8 cellular contexts compared by ENCODE assay signal in the genomic region with DNA sequence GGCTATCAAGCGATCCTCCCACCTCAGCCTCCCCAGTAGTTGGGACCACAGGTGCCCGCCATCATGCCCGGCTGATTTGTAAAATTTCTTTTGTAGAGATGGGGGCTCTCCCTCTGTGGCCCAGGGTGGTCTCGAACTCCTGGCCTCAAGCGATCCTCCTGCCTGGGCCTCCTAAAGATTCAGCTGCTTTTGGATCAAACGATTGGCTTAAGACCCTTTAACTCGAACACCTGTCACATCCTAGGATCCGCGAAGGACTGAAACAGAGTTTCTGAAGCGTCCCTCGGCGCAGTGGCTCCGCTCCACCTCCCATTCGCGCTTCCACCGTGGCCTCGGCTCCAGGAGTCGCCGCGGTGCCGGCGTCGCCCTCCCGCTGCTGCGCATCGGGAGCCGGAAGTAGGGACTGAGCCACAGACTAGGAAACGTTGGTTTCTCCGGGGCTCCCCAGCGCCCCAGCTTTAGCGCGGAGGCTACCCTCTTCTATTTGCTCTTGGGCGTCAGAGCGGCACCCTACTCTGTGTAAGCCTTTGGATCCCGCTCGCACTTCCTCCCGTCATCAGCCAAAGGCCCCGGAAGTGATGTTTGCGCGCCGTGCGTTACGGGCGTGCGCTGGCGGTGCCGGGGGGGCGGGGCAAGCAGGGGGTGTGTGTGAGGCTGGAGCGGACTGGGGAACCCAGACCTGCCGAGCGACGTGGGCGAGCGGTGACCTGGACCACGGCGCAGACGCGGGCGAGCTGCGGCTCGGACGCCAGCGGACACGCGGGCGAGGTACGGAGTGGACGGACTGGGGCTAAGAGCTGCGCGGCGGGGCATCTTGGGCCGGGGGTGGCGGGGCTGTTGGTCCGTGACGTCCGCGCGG. TPM values are rescaled to one million over a fixed set of nuclear protein-coding genes. Genes with fewer than 3 reads are reported as not detected.
DNase-seq lines count a peak whose midpoint lies in the region; ATAC-seq and TF ChIP-seq lines count a peak whose summit lies in the region.

No MANE protein-coding gene starts in this region.

- H3F3A ChIP-seq in SK-N-SH (replicated peaks; ENCODE audit: insufficient read depth) = peaks cover 16% of the 10 kb centered on the region

- no peaks in the 10 kb centered on the region for H4K20me1 ChIP-seq in SK-N-SH (ENCODE audit: insufficient read depth)

- POLR2A ChIA-PET in GM10248 (lab: Yijun Ruan, JAX) (interaction anchor here (0.5 to 2.5 kb wide), 4 partner anchors 20 to 632 kb away, joined by 3 to 16 read pairs (median 4); a partner anchor contains a TSS), SK-N-SH (lab: Yijun Ruan, JAX) (interaction anchor here (0.5 to 1.3 kb wide), 5 partner anchors 15 to 59 kb away, joined by 3 to 4 read pairs (median 3); a partner anchor contains a TSS)

- peak overlapping the region; percentile 89 for H3K4me3 Mint-ChIP-seq in activated naive CD8-positive, alpha-beta T cell
- peak overlapping the region; percentile 84 for H3K4me3 Mint-ChIP-seq in osteocyte (ENCODE audit: unreplicated experiment)

- no peaks in the 10 kb centered on the region for H3K36me3 ChIP-seq in SK-N-SH (replicated peaks in 1 of 2; ENCODE audit: control insufficient read depth in 1 of 2, insufficient read depth in 2 of 2, low read length in 1 of 2)
- H3K36me3 ChIP-seq in thymus (ENCODE audit: control insufficient read depth, insufficient read depth) = no peaks in the 10 kb centered on the region

- no peaks in the 10 kb centered on the region for H3K36me3 Mint-ChIP-seq in activated naive CD8-positive, alpha-beta T cell
- peaks cover 2% of the 10 kb centered on the region for H3K36me3 Mint-ChIP-seq in osteocyte (ENCODE audit: unreplicated experiment)

- peaks cover 30% of the 10 kb centered on the region for H3K4me1 Mint-ChIP-seq in activated naive CD8-positive, alpha-beta T cell (ENCODE audit: low read depth)
- peaks cover 22% of the 10 kb centered on the region for H3K4me1 Mint-ChIP-seq in osteocyte (ENCODE audit: unreplicated experiment)

- H3K27me3 Mint-ChIP-seq in activated naive CD8-positive, alpha-beta T cell = no peaks in the 10 kb centered on the region
- H3K27me3 Mint-ChIP-seq in osteocyte (ENCODE audit: unreplicated experiment) = no peaks in the 10 kb centered on the region

- peaks cover 0 to 5% of the 10 kb centered on the region in 2 experiments; a peak in 1 of 4 replicates for H3K4me1 ChIP-seq in SK-N-SH (ENCODE audit: control insufficient read depth in 1 of 2, insufficient read depth in 2 of 2, low read depth in 1 of 2, low read length in 1 of 2)
- H3K4me1 ChIP-seq in thymus (ENCODE audit: control insufficient read depth, insufficient read depth, low read length) = no peaks in the 10 kb centered on the region

- no peaks in the 10 kb centered on the region for H3K9me2 ChIP-seq in SK-N-SH

- 2% methylated on average over 48 of the region's 78 CpGs for WGBS in SK-N-SH (ENCODE audit: low lambda C conversion rate)
- 3% methylated on average over 78 of the region's 78 CpGs for WGBS in thymus

- peak overlapping the region; percentile 67 to 94 for H3K4me3 ChIP-seq in SK-N-SH (ENCODE audit: low read depth in 2 of 2, low read length in 1 of 2)
- H3K4me3 ChIP-seq in thymus (ENCODE audit: low read length) = peak overlapping the region; percentile 87

- peak overlapping the region; percentile 95 for H3K9ac ChIP-seq in SK-N-SH

- H3K27ac ChIP-seq in SK-N-SH (ENCODE audit: low read depth in 2 of 2, low read length in 1 of 2) (peak overlapping the region; percentile 80 to 93), thymus (ENCODE audit: low read depth) (peak overlapping the region; percentile 99)

- H3K4me2 ChIP-seq in SK-N-SH = peak overlapping the region; percentile 92

- ATAC-seq in HG02610 (IDR thresholded peaks at IDR 0.05; ENCODE audit: unreplicated experiment) = peak; percentile 98

- CTCF ChIA-PET in GM10248 (lab: Yijun Ruan, JAX) (no interaction called here), SK-N-SH (lab: Yijun Ruan, JAX) (interaction anchor here (2.6 kb wide), 1 partner anchor 124 kb away, joined by 7 read pairs; no protein-coding TSS in a partner anchor)

- H3K27ac Mint-ChIP-seq in activated naive CD8-positive, alpha-beta T cell = peak overlapping the region; percentile 85
- peak overlapping the region; percentile 95 for H3K27ac Mint-ChIP-seq in osteocyte (ENCODE audit: unreplicated experiment)

- H3K79me2 ChIP-seq in SK-N-SH (ENCODE audit: insufficient read depth) = peaks cover 65% of the 10 kb centered on the region

- TF ChIP-seq CTCF in GM10248 (IDR thresholded peaks at IDR 0.05; ENCODE audit: control extremely low read depth, extremely low read depth, low read depth, missing control alignments) (no peak), SK-N-SH (IDR thresholded peaks at IDR 0.05) (no peak), osteocyte (IDR thresholded peaks at IDR 0.05) (no peak)

- peak; percentile 97 for DNase-seq in GM10248 (ENCODE audit: extremely low spot score)
- DNase-seq in NCI-H1092 (lab: John Stamatoyannopoulos, UW) = peak; percentile 96
- peak; percentile 100 for DNase-seq in SK-N-SH
- peak; percentile 94 to 99 (median 97) for DNase-seq in head of caudate nucleus
- peak; percentile 96 for DNase-seq in osteocyte (ENCODE audit: extremely low spot score, unreplicated experiment)

- TF ChIP-seq EP300 in SK-N-SH (IDR thresholded peaks at IDR 0.05; ENCODE audit: borderline replicate concordance in 1 of 2, low read depth in 1 of 2, low read length in 1 of 2) = peak in 1 of 2 experiments; percentile 42; a peak in 1 of 4 replicates

- H3K27me3 ChIP-seq in SK-N-SH (ENCODE audit: insufficient read depth) = no peaks in the 10 kb centered on the region
- H3K27me3 ChIP-seq in thymus (ENCODE audit: control insufficient read depth, insufficient read depth) = no peaks in the 10 kb centered on the region

- no peak; the same call in 1 of the 2 replicates for TF ChIP-seq RAD21 in SK-N-SH (IDR thresholded peaks at IDR 0.05; ENCODE audit: low read length)

- no peaks in the 10 kb centered on the region for H3K9me3 ChIP-seq in SK-N-SH
- H3K9me3 ChIP-seq in thymus (ENCODE audit: control insufficient read depth) = no peaks in the 10 kb centered on the region

- no peaks in the 10 kb centered on the region for H3K9me3 Mint-ChIP-seq in activated naive CD8-positive, alpha-beta T cell (ENCODE audit: low read depth)
- H3K9me3 Mint-ChIP-seq in osteocyte (ENCODE audit: unreplicated experiment) = no peaks in the 10 kb centered on the region

- intact Hi-C loops in head of caudate nucleus (cut with DNase I) = loop anchor here (10.0 kb wide), 1 partner anchor 53 kb away; no protein-coding TSS in a partner anchor

- peak overlapping the region; percentile 98 for H2AFZ ChIP-seq in SK-N-SH (ENCODE audit: low read depth)

TF ChIP-seq in SK-N-SH, 30 proteins besides CTCF, POLR2A, EP300 and RAD21 (continues in another document):
- TF ChIP-seq TEAD4 (IDR thresholded peaks at IDR 0.05; ENCODE audit: borderline replicate concordance, insufficient read depth) (0 out of 2 replicates have a peak, but pooled peaks have one; percentile 12), FOXJ3 (CRISPR knock-in tag; IDR thresholded peaks at IDR 0.05) (no peak; the same call in 1 of the 2 replicates), GATA2 (CRISPR knock-in tag; IDR thresholded peaks at IDR 0.05) (no peak; the same call in 1 of the 2 replicates), MXI1 (IDR thresholded peaks at IDR 0.05; ENCODE audit: low read depth, low read length) (peak; percentile 93), TCF12 (IDR thresholded peaks at IDR 0.05) (no peak), GABPA (IDR thresholded peaks at IDR 0.05; ENCODE audit: low read depth) (peak; percentile 86), RFX5 (IDR thresholded peaks at IDR 0.05; ENCODE audit: low read length) (0 out of 2 replicates have a peak, but pooled peaks have one; percentile 38), TAF1 (IDR thresholded peaks at IDR 0.05; ENCODE audit: borderline replicate concordance, low read depth, low read length) (peak; percentile 86), POLR2AphosphoS5 (IDR thresholded peaks at IDR 0.05; ENCODE audit: low read depth, low read length) (peak; percentile 98), NFIC (IDR thresholded peaks at IDR 0.05; ENCODE audit: borderline replicate concordance) (no peak), ELF1 (IDR thresholded peaks at IDR 0.05) (peak; percentile 81)
- TF ChIP-seq, protein P1, sequence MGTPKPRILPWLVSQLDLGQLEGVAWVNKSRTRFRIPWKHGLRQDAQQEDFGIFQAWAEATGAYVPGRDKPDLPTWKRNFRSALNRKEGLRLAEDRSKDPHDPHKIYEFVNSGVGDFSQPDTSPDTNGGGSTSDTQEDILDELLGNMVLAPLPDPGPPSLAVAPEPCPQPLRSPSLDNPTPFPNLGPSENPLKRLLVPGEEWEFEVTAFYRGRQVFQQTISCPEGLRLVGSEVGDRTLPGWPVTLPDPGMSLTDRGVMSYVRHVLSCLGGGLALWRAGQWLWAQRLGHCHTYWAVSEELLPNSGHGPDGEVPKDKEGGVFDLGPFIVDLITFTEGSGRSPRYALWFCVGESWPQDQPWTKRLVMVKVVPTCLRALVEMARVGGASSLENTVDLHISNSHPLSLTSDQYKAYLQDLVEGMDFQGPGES (IDR thresholded peaks at IDR 0.05; ENCODE audit: low read depth, low read length) = no peak
- TF ChIP-seq, protein P2, sequence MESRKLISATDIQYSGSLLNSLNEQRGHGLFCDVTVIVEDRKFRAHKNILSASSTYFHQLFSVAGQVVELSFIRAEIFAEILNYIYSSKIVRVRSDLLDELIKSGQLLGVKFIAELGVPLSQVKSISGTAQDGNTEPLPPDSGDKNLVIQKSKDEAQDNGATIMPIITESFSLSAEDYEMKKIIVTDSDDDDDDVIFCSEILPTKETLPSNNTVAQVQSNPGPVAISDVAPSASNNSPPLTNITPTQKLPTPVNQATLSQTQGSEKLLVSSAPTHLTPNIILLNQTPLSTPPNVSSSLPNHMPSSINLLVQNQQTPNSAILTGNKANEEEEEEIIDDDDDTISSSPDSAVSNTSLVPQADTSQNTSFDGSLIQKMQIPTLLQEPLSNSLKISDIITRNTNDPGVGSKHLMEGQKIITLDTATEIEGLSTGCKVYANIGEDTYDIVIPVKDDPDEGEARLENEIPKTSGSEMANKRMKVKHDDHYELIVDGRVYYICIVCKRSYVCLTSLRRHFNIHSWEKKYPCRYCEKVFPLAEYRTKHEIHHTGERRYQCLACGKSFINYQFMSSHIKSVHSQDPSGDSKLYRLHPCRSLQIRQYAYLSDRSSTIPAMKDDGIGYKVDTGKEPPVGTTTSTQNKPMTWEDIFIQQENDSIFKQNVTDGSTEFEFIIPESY (IDR thresholded peaks at IDR 0.05; ENCODE audit: borderline replicate concordance, low read depth) = peak; percentile 63

RNA-seq across cellular contexts. Expression of a gene that starts 53.0 kb away (rescaled TPM):
- polyA plus RNA-seq in SK-N-SH (2012; rRNA removed) (19.5 and 27.4 TPM in 2 replicates), thymus (7.0 TPM)
- 9.2 and 11.0 TPM in 2 replicates for polyA plus RNA-seq in SK-N-SH (2012; cell fraction: cytosol; rRNA removed)
- 71.9 and 88.4 TPM in 2 replicates for polyA plus RNA-seq in SK-N-SH (2012; cell fraction: nucleus; rRNA removed)
- 16.5 and 17.2 TPM in 2 replicates for total RNA-seq in osteocyte

RNA-seq across cellular contexts. Expression of a gene that starts 58.8 kb away (rescaled TPM):
- 25.6 and 32.4 TPM in 2 replicates for polyA plus RNA-seq in SK-N-SH (2012; rRNA removed)
- 28.9 and 29.1 TPM in 2 replicates for polyA plus RNA-seq in SK-N-SH (2012; cell fraction: cytosol; rRNA removed)
- 56.5 and 68.8 TPM in 2 replicates for polyA plus RNA-seq in SK-N-SH (2012; cell fraction: nucleus; rRNA removed)
- total RNA-seq in osteocyte = 25.3 and 25.9 TPM in 2 replicates
- polyA plus RNA-seq in thymus = 17.0 TPM

Comparison
In these comparisons a context has a peak if more than half of its experiments do, and no peak if none do; other contexts are left out.
1. Peak in every context shown above with its lines: DNase-seq, ATAC-seq, H3K4me3 ChIP-seq and H3K27ac ChIP-seq.